In the genomic region with DNA sequence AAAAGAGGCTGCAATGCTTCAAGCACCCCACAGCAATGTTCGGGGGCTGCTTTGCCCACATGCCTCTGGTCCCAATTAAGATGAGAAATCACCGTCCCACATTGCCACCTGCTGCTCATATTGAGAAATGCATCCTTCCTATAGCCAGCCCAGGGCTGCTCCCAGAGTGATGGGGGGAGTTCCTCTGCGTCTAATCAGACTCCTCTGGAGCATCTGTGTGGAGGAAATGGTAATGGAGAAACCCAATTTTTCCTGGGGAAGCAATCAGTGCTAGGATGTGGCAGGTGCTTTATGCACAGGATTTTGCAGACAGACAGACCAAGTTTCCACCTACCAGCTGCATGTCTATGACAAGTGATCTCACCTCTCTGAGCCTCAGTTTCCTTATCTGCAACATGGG, we compare ENCODE assay signal across 8 cellular contexts. TPM values are rescaled to one million over a fixed set of nuclear protein-coding genes. Genes with fewer than 3 reads are reported as not detected.
DNase-seq lines count a peak whose midpoint lies in the region; ATAC-seq lines count a peak whose summit lies in the region.

No MANE protein-coding gene starts in this region.

- peak; percentile 67 to 74 for ATAC-seq in CD4-positive, CD25-positive, alpha-beta regulatory T cell (ENCODE audit: low read depth in 2 of 2)
- ATAC-seq in GM21825 (IDR thresholded peaks at IDR 0.05; ENCODE audit: unreplicated experiment): no peak

- H3K27ac Mint-ChIP-seq in CD4-positive, CD25-positive, alpha-beta regulatory T cell: peak overlapping the region in 1 of 3 donors; percentile 48

- H3K4me1 ChIP-seq in CD4-positive, CD25-positive, alpha-beta regulatory T cell (ENCODE audit: control insufficient read depth, insufficient read depth, low read length, poor library complexity, severe bottlenecking): peaks cover 9% of the 10 kb centered on the region
- H3K4me1 ChIP-seq in HAP-1: no peaks in the 10 kb centered on the region

- H3K9me3 Mint-ChIP-seq in CD4-positive, CD25-positive, alpha-beta regulatory T cell: peaks cover 0 to under 1% (median 0%) of the 10 kb centered on the region in 7 donors

- H3K36me3 ChIP-seq in CD4-positive, CD25-positive, alpha-beta regulatory T cell (ENCODE audit: control insufficient read depth, insufficient read depth, low read length): no peaks in the 10 kb centered on the region
- H3K36me3 ChIP-seq in HAP-1 (replicated peaks): no peaks in the 10 kb centered on the region

- DNase-seq in CD4-positive, CD25-positive, alpha-beta regulatory T cell: peak; percentile 21 to 69 (median 49)
- peak; percentile 34 to 77 for DNase-seq in HAP-1 (ENCODE audit: low spot score in 2 of 2)
- DNase-seq in NCI-H510A treated with DMSO at 0.1 percent for 48 hours (lab: John Stamatoyannopoulos, UW): peak; percentile 39
- DNase-seq in activated CD4-positive, alpha-beta T cell treated with anti-CD3 and anti-CD28 coated beads for 4 hours: peak; percentile 32 to 61
- peak; percentile 70 for DNase-seq in dedifferentiated amniotic fluid mesenchymal stem cell (ENCODE audit: extremely low spot score)
- peak; percentile 71 for DNase-seq in medulla oblongata (ENCODE audit: extremely low spot score)
- peak; percentile 26 for DNase-seq in stimulated activated CD8-positive, alpha-beta memory T cell treated with anti-CD3 and anti-CD28 coated beads, Interleukin-4, amount 100 ng/mL, for 24 hours (ENCODE audit: low read depth)

- H3K27me3 ChIP-seq in CD4-positive, CD25-positive, alpha-beta regulatory T cell (ENCODE audit: control insufficient read depth, insufficient read depth, low read length): no peaks in the 10 kb centered on the region
- H3K27me3 ChIP-seq in HAP-1 (ENCODE audit: low read depth): peaks cover 8% of the 10 kb centered on the region; the same call in 1 of the 2 replicates

- no peak overlapping the region for H3K4me3 ChIP-seq in CD4-positive, CD25-positive, alpha-beta regulatory T cell (ENCODE audit: low read depth, low read length)
- no peak overlapping the region for H3K4me3 ChIP-seq in HAP-1

- H3K9me3 ChIP-seq in CD4-positive, CD25-positive, alpha-beta regulatory T cell (ENCODE audit: control insufficient read depth in 2 of 2, low read length in 2 of 2): no peaks in the 10 kb centered on the region
- H3K9me3 ChIP-seq in HAP-1: no peaks in the 10 kb centered on the region

- peaks cover 6 to 17% (median 12%) of the 10 kb centered on the region in 4 donors for H3K4me1 Mint-ChIP-seq in CD4-positive, CD25-positive, alpha-beta regulatory T cell

- H3K27ac ChIP-seq in CD4-positive, CD25-positive, alpha-beta regulatory T cell (ENCODE audit: insufficient read depth, low read length, poor library complexity, severe bottlenecking): no peak overlapping the region

- no peak overlapping the region for H3K4me3 Mint-ChIP-seq in CD4-positive, CD25-positive, alpha-beta regulatory T cell

- H3K36me3 Mint-ChIP-seq in CD4-positive, CD25-positive, alpha-beta regulatory T cell: no peaks in the 10 kb centered on the region

- in situ Hi-C loops in HAP-1 (cut with MboI; ENCODE audit: low sequenced_read_pairs): no loop called here

- H3K27me3 Mint-ChIP-seq in CD4-positive, CD25-positive, alpha-beta regulatory T cell: peaks cover 23% of the 10 kb centered on the region

RNA-seq across cellular contexts. Expression of a gene that starts 33.6 kb away (rescaled TPM):
- total RNA-seq in CD4-positive, CD25-positive, alpha-beta regulatory T cell: not detected
- polyA plus RNA-seq in CD4-positive, CD25-positive, alpha-beta regulatory T cell: not detected

RNA-seq across cellular contexts. Expression of a gene that starts 51.8 kb away (rescaled TPM):
- not detected for total RNA-seq in CD4-positive, CD25-positive, alpha-beta regulatory T cell
- under 1 TPM in 2 of 4 donors, not detected in 2; 0.02 to 0.05 TPM for polyA plus RNA-seq in CD4-positive, CD25-positive, alpha-beta regulatory T cell
